ENCODE assay signal across 1 cellular context in the genomic region with DNA sequence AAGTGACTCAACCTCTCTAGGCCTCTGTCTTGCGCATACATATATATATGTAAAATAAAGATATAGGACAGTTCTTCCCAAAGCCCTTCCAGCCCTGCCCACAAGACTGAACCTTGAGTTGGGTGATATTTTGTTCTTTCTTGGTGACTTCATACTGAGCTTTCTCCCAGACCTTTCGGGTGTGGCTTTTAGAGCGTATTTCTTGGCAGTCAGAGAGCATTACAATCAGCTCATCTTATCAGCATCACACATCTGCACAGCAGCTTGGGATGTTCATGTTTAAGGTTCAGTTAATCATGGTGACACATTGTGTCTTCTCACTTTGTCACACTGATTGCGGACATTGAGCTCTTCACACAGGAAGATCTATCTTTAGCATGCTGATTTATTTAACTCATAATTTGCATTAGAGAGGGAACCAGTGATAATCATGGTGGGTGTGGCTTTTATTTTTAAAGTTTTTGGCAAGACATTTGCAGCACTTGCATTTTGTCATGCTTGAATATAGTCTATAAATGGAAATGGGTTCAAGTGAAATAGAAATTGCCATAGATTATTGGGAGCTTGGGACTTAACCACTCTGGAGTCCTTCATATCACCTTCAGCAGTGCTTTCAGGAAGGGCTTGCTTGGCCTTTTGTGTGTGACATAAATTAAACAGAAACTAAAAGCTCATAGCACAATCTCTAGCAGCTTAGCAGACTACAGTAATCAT.
TF ChIP-seq lines count a peak whose summit lies in the region.

No MANE protein-coding gene starts in this region.

TF ChIP-seq in GM23338, 12 proteins besides CTCF, POLR2A, EP300 and RAD21 (continued from another document):
- TF ChIP-seq, protein P1, sequence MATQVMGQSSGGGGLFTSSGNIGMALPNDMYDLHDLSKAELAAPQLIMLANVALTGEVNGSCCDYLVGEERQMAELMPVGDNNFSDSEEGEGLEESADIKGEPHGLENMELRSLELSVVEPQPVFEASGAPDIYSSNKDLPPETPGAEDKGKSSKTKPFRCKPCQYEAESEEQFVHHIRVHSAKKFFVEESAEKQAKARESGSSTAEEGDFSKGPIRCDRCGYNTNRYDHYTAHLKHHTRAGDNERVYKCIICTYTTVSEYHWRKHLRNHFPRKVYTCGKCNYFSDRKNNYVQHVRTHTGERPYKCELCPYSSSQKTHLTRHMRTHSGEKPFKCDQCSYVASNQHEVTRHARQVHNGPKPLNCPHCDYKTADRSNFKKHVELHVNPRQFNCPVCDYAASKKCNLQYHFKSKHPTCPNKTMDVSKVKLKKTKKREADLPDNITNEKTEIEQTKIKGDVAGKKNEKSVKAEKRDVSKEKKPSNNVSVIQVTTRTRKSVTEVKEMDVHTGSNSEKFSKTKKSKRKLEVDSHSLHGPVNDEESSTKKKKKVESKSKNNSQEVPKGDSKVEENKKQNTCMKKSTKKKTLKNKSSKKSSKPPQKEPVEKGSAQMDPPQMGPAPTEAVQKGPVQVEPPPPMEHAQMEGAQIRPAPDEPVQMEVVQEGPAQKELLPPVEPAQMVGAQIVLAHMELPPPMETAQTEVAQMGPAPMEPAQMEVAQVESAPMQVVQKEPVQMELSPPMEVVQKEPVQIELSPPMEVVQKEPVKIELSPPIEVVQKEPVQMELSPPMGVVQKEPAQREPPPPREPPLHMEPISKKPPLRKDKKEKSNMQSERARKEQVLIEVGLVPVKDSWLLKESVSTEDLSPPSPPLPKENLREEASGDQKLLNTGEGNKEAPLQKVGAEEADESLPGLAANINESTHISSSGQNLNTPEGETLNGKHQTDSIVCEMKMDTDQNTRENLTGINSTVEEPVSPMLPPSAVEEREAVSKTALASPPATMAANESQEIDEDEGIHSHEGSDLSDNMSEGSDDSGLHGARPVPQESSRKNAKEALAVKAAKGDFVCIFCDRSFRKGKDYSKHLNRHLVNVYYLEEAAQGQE (IDR thresholded peaks at IDR 0.05; ENCODE audit: unreplicated experiment) = no peak
- TF ChIP-seq ZNF114 (CRISPR knock-in tag; IDR thresholded peaks at IDR 0.05) = no peak
- TF ChIP-seq ZNF331 (CRISPR knock-in tag; IDR thresholded peaks at IDR 0.05; ENCODE audit: low read depth) = no peak
- TF ChIP-seq NANOG (IDR thresholded peaks at IDR 0.05; ENCODE audit: borderline replicate concordance) = no peak
- no peak for TF ChIP-seq EZH2phosphoT487 (IDR thresholded peaks at IDR 0.05; ENCODE audit: unreplicated experiment)
- TF ChIP-seq, protein P2, sequence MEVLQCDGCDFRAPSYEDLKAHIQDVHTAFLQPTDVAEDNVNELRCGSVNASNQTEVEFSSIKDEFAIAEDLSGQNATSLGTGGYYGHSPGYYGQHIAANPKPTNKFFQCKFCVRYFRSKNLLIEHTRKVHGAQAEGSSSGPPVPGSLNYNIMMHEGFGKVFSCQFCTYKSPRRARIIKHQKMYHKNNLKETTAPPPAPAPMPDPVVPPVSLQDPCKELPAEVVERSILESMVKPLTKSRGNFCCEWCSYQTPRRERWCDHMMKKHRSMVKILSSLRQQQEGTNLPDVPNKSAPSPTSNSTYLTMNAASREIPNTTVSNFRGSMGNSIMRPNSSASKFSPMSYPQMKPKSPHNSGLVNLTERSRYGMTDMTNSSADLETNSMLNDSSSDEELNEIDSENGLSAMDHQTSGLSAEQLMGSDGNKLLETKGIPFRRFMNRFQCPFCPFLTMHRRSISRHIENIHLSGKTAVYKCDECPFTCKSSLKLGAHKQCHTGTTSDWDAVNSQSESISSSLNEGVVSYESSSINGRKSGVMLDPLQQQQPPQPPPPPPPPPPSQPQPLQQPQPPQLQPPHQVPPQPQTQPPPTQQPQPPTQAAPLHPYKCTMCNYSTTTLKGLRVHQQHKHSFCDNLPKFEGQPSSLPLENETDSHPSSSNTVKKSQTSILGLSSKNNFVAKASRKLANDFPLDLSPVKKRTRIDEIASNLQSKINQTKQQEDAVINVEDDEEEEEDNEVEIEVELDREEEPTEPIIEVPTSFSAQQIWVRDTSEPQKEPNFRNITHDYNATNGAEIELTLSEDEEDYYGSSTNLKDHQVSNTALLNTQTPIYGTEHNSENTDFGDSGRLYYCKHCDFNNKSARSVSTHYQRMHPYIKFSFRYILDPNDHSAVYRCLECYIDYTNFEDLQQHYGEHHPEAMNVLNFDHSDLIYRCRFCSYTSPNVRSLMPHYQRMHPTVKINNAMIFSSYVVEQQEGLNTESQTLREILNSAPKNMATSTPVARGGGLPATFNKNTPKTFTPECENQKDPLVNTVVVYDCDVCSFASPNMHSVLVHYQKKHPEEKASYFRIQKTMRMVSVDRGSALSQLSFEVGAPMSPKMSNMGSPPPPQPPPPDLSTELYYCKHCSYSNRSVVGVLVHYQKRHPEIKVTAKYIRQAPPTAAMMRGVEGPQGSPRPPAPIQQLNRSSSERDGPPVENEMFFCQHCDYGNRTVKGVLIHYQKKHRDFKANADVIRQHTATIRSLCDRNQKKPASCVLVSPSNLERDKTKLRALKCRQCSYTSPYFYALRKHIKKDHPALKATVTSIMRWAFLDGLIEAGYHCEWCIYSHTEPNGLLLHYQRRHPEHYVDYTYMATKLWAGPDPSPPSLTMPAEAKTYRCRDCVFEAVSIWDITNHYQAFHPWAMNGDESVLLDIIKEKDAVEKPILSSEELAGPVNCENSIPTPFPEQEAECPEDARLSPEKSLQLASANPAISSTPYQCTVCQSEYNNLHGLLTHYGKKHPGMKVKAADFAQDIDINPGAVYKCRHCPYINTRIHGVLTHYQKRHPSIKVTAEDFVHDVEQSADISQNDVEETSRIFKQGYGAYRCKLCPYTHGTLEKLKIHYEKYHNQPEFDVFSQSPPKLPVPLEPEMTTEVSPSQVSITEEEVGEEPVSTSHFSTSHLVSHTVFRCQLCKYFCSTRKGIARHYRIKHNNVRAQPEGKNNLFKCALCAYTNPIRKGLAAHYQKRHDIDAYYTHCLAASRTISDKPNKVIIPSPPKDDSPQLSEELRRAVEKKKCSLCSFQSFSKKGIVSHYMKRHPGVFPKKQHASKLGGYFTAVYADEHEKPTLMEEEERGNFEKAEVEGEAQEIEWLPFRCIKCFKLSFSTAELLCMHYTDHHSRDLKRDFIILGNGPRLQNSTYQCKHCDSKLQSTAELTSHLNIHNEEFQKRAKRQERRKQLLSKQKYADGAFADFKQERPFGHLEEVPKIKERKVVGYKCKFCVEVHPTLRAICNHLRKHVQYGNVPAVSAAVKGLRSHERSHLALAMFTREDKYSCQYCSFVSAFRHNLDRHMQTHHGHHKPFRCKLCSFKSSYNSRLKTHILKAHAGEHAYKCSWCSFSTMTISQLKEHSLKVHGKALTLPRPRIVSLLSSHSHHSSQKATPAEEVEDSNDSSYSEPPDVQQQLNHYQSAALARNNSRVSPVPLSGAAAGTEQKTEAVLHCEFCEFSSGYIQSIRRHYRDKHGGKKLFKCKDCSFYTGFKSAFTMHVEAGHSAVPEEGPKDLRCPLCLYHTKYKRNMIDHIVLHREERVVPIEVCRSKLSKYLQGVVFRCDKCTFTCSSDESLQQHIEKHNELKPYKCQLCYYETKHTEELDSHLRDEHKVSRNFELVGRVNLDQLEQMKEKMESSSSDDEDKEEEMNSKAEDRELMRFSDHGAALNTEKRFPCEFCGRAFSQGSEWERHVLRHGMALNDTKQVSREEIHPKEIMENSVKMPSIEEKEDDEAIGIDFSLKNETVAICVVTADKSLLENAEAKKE (CRISPR knock-in tag; IDR thresholded peaks at IDR 0.05) = no peak
- no peak for TF ChIP-seq STAT1 (IDR thresholded peaks at IDR 0.05; ENCODE audit: unreplicated experiment)
- no peak for TF ChIP-seq JUNB (IDR thresholded peaks at IDR 0.05; ENCODE audit: unreplicated experiment)
- no peak for TF ChIP-seq POLR2AphosphoS5 (IDR thresholded peaks at IDR 0.05; ENCODE audit: low read depth)
TF ChIP-seq in GM23338: peak in this region for 0.
